Comparison of ENCODE assay signal across 9 cellular contexts in the genomic region with DNA sequence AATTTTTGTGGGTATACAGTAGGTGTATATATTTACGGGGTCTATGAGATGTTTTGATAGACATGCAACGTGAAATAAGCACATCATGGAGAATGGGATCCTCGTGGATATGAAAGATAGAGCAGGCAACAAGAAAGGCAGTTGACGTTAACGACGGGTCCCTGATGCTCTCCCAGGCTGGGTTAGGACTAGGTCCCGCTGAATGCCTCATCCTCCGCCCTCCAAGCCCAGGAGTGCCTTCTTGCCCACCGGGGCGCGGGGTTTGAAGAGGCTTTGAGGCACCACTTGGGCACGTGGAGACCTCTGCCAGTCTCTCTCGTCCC. TPM values are rescaled to one million over a fixed set of nuclear protein-coding genes. Genes with fewer than 3 reads are reported as not detected.
DNase-seq lines count a peak whose midpoint lies in the region; ATAC-seq, FAIRE-seq and TF ChIP-seq lines count a peak whose summit lies in the region.
"Had no signal": no experiment of that assay in that cellular context is flagged by ENCODE, and none has a peak within 500 bp of the region (broad histone marks: within the 10 kb centered on the region; RNA-seq: fewer than 3 reads in every experiment).

No MANE protein-coding gene starts in this region.

- H3K27ac Mint-ChIP-seq in activated CD4-positive, alpha-beta T cell treated with anti-CD3 and anti-CD28 coated beads, Interleukin-2, amount 10 ng/mL, durations not matched to agents 24 days and 14 days, result peak overlapping the region; percentile 79

- H3K36me3 Mint-ChIP-seq in activated CD4-positive, alpha-beta T cell treated with anti-CD3 and anti-CD28 coated beads, Interleukin-2, amount 10 ng/mL, durations not matched to agents 24 days and 14 days (ENCODE audit: low read depth), result peaks cover 14% of the 10 kb centered on the region

- H3K4me1 ChIP-seq in Peyer's patch (peaks cover 0 to 16% (median 10%) of the 10 kb centered on the region in 4 donors), sigmoid colon (peaks cover 0 to 23% (median 17%) of the 10 kb centered on the region in 4 donors)

- peak overlapping the region; percentile 89 for H3K4me3 Mint-ChIP-seq in activated CD4-positive, alpha-beta T cell treated with anti-CD3 and anti-CD28 coated beads, Interleukin-2, amount 10 ng/mL, durations not matched to agents 24 days and 14 days

- H3K27ac ChIP-seq in Peyer's patch, result peak overlapping the region in 1 of 4 donors; percentile 77
- no peak overlapping the region for H3K27ac ChIP-seq in sigmoid colon

- no peak for DNase-seq in activated CD4-positive, alpha-beta T cell treated with anti-CD3 and anti-CD28 coated beads, Interleukin-2, amount 10 ng/mL, durations not matched to agents 24 days and 14 days
- DNase-seq in activated CD4-positive, alpha-beta T cell treated with anti-CD3 and anti-CD28 coated beads, Interleukin-2, amount 50 U/mL, for 48 hours, result no peak
- DNase-seq in Peyer's patch (no peak), foreskin fibroblast (no peak), sigmoid colon (peak; percentile 65), GM19238 (ENCODE audit: insufficient read length, low spot score) (no peak), GM12892 (ENCODE audit: insufficient read length) (no peak)

- no peak for TF ChIP-seq CTCF in Peyer's patch (IDR thresholded peaks at IDR 0.05)
- no peak for TF ChIP-seq CTCF in foreskin fibroblast (IDR thresholded peaks at IDR 0.05; ENCODE audit: low read depth, low read length)
- no peak for TF ChIP-seq CTCF in sigmoid colon (IDR thresholded peaks at IDR 0.05)

- H3K4me3 ChIP-seq in Peyer's patch (peak overlapping the region; percentile 73 to 94 (median 83)), foreskin fibroblast (ENCODE audit: low read depth in 1 of 2, low read length in 2 of 2) (peak overlapping the region; percentile 64 to 73), sigmoid colon (peak overlapping the region; percentile 65 to 78 (median 67))

- intact Hi-C loops in activated CD4-positive, alpha-beta T cell treated with anti-CD3 and anti-CD28 coated beads, Interleukin-2, amount 10 ng/mL, durations not matched to agents 24 days and 14 days (cut with micrococcal nuclease), result loop anchor here (2.0 to 5.0 kb wide), 2 partner anchors 63 to 175 kb away; no protein-coding TSS in a partner anchor
- intact Hi-C loops in sigmoid colon (cut with DNase I), result loop anchor here (5.0 kb wide), 3 partner anchors 273 to 603 kb away; a partner anchor contains a TSS

- peaks cover 0 to 3% (median 0%) of the 10 kb centered on the region in 4 donors for H3K9me3 ChIP-seq in Peyer's patch
- H3K9me3 ChIP-seq in sigmoid colon, result no peaks in the 10 kb centered on the region

- FAIRE-seq in GM12892 (lab: Jason Lieb, UNC), result no peak
- FAIRE-seq: G401.6 had no signal

- H3K4me1 Mint-ChIP-seq in activated CD4-positive, alpha-beta T cell treated with anti-CD3 and anti-CD28 coated beads, Interleukin-2, amount 10 ng/mL, durations not matched to agents 24 days and 14 days, result peaks cover 23% of the 10 kb centered on the region

- TF ChIP-seq POLR2A in Peyer's patch (IDR thresholded peaks at IDR 0.05), result no peak
- no peak for TF ChIP-seq POLR2A in sigmoid colon (IDR thresholded peaks at IDR 0.05)
- TF ChIP-seq POLR2A in GM12892 (IDR thresholded peaks at IDR 0.05; ENCODE audit: low read depth, low read length), result no peak

- 15 to 20% methylated on average over 13 of the region's 13 CpGs for WGBS in sigmoid colon, 2 donors

- no peak for ATAC-seq in GM19463 (IDR thresholded peaks at IDR 0.05; ENCODE audit: unreplicated experiment)

- peaks cover 16% of the 10 kb centered on the region for H3K9me3 Mint-ChIP-seq in activated CD4-positive, alpha-beta T cell treated with anti-CD3 and anti-CD28 coated beads, Interleukin-2, amount 10 ng/mL, durations not matched to agents 24 days and 14 days

- H3K36me3 ChIP-seq in Peyer's patch (no peaks in the 10 kb centered on the region), sigmoid colon (no peaks in the 10 kb centered on the region)

- no peaks in the 10 kb centered on the region for H3K27me3 ChIP-seq in Peyer's patch
- no peaks in the 10 kb centered on the region for H3K27me3 ChIP-seq in sigmoid colon

- TF ChIP-seq EP300 in sigmoid colon (IDR thresholded peaks at IDR 0.05), result no peak

- H3K27me3 Mint-ChIP-seq in activated CD4-positive, alpha-beta T cell treated with anti-CD3 and anti-CD28 coated beads, Interleukin-2, amount 10 ng/mL, durations not matched to agents 24 days and 14 days, result no peaks in the 10 kb centered on the region

RNA-seq across cellular contexts. Expression of a gene that starts 9.5 kb away (rescaled TPM):
- 19.0 and 20.2 TPM in 2 replicates for total RNA-seq in activated CD4-positive, alpha-beta T cell treated with anti-CD3 and anti-CD28 coated beads, Interleukin-2, amount 10 ng/mL, durations not matched to agents 24 days and 14 days
- total RNA-seq in Peyer's patch, result 10 to 100 TPM in 2 of 4 donors, 1 to 10 TPM in 2; 5.4 to 30.5 (median 10.6) TPM
- 10 to 100 TPM; 33.4 to 48.5 (median 39.1) TPM for total RNA-seq in sigmoid colon
- 1 to 10 TPM; 1.6 to 8.0 (median 4.8) TPM for polyA plus RNA-seq in sigmoid colon
- polyA plus RNA-seq in GM12892 (2012; ENCODE audit: missing spikeins), result 15.0 TPM
